In genomic region chrX:105882581-105883275, GRCh38 we compare ENCODE assay signal across 15 cellular contexts.
DNase-seq lines count a peak whose midpoint lies in the region; ATAC-seq and TF ChIP-seq lines count a peak whose summit lies in the region.
"Had no signal": no experiment of that assay in that cellular context is flagged by ENCODE, and none has a peak within 500 bp of the region (broad histone marks: within the 10 kb centered on the region; RNA-seq: fewer than 3 reads in every experiment).

No MANE protein-coding gene starts in this region.

- H2AFZ ChIP-seq in hepatocyte, result no peak overlapping the region

- POLR2A ChIA-PET in CD4-positive, alpha-beta T cell (lab: Charles Lee), result no interaction called here

- no peak overlapping the region for H3K4me3 Mint-ChIP-seq in activated T-cell treated with anti-CD3 and anti-CD28 coated beads, Interleukin-2, amount 50 U/mL, for 72 hours
- H3K4me3 Mint-ChIP-seq in CD4-positive, alpha-beta T cell, result no peak overlapping the region
- H3K4me3 Mint-ChIP-seq in activated CD8-positive, alpha-beta memory T cell treated with anti-CD3 and anti-CD28 coated beads, Interleukin-2, amount 10 ng/mL, durations not matched to agents 7 days and 5 days, result no peak overlapping the region
- H3K4me3 Mint-ChIP-seq: activated CD8-positive, alpha-beta T cell treated with anti-CD3 and anti-CD28 coated beads for 36 hours; stimulated activated naive CD8-positive, alpha-beta T cell treated with anti-CD3 and anti-CD28 coated beads, Interleukin-15, Interleukin-2, amounts not matched to agents 100 ng/mL and 50 ng/mL, for 24 hours had no signal

- H3K27ac ChIP-seq in adrenal gland (no peak overlapping the region), hepatocyte (peak overlapping the region; percentile 33)
- H3K27ac ChIP-seq in CD4-positive, alpha-beta T cell (ENCODE audit: low read depth, low read length), result no peak overlapping the region
- H3K27ac ChIP-seq: VCaP had no signal

- H4K20me1 ChIP-seq in hepatocyte (ENCODE audit: insufficient read depth, poor library complexity, severe bottlenecking), result no peaks in the 10 kb centered on the region

- TF ChIP-seq CTCF in BE2C (IDR thresholded peaks at IDR 0.05; ENCODE audit: low read depth, low read length) (no peak), adrenal gland (IDR thresholded peaks at IDR 0.05) (no peak), hepatocyte (IDR thresholded peaks at IDR 0.05; ENCODE audit: poor library complexity) (no peak)
- no peak for TF ChIP-seq CTCF in CD4-positive, alpha-beta T cell (IDR thresholded peaks at IDR 0.05)

- no peaks in the 10 kb centered on the region for H3K36me3 Mint-ChIP-seq in activated T-cell treated with anti-CD3 and anti-CD28 coated beads, Interleukin-2, amount 50 U/mL, for 72 hours (ENCODE audit: insufficient read depth in 2 of 2)
- no peaks in the 10 kb centered on the region for H3K36me3 Mint-ChIP-seq in CD4-positive, alpha-beta T cell (ENCODE audit: low read depth)
- no peaks in the 10 kb centered on the region for H3K36me3 Mint-ChIP-seq in activated CD8-positive, alpha-beta memory T cell treated with anti-CD3 and anti-CD28 coated beads, Interleukin-2, amount 10 ng/mL, durations not matched to agents 7 days and 5 days

- no peak overlapping the region for H3K27ac Mint-ChIP-seq in activated T-cell treated with anti-CD3 and anti-CD28 coated beads, Interleukin-2, amount 50 U/mL, for 72 hours
- no peak overlapping the region for H3K27ac Mint-ChIP-seq in CD4-positive, alpha-beta T cell
- no peak overlapping the region for H3K27ac Mint-ChIP-seq in activated CD8-positive, alpha-beta memory T cell treated with anti-CD3 and anti-CD28 coated beads, Interleukin-2, amount 10 ng/mL, durations not matched to agents 7 days and 5 days
- H3K27ac Mint-ChIP-seq: activated CD8-positive, alpha-beta T cell treated with anti-CD3 and anti-CD28 coated beads for 36 hours; stimulated activated naive CD8-positive, alpha-beta T cell treated with anti-CD3 and anti-CD28 coated beads, Interleukin-15, Interleukin-2, amounts not matched to agents 100 ng/mL and 50 ng/mL, for 24 hours had no signal

- CTCF ChIA-PET in CD4-positive, alpha-beta T cell (lab: Charles Lee), result no interaction called here
- CTCF ChIA-PET in activated CD8-positive, alpha-beta memory T cell treated with anti-CD3 and anti-CD28 coated beads, Interleukin-2, amount 10 ng/mL, durations not matched to agents 7 days and 5 days (lab: Charles Lee), result no interaction called here

- H3K4me3 ChIP-seq in BE2C (ENCODE audit: low read depth, low read length) (no peak overlapping the region), adrenal gland (no peak overlapping the region), hepatocyte (no peak overlapping the region)

- no peaks in the 10 kb centered on the region for H3K9me3 Mint-ChIP-seq in activated T-cell treated with anti-CD3 and anti-CD28 coated beads, Interleukin-2, amount 50 U/mL, for 72 hours
- H3K9me3 Mint-ChIP-seq in CD4-positive, alpha-beta T cell, result peaks cover 2% of the 10 kb centered on the region
- no peaks in the 10 kb centered on the region for H3K9me3 Mint-ChIP-seq in activated CD8-positive, alpha-beta memory T cell treated with anti-CD3 and anti-CD28 coated beads, Interleukin-2, amount 10 ng/mL, durations not matched to agents 7 days and 5 days (ENCODE audit: low read depth)
- H3K9me3 Mint-ChIP-seq: activated CD8-positive, alpha-beta T cell treated with anti-CD3 and anti-CD28 coated beads for 36 hours; stimulated activated naive CD8-positive, alpha-beta T cell treated with anti-CD3 and anti-CD28 coated beads, Interleukin-15, Interleukin-2, amounts not matched to agents 100 ng/mL and 50 ng/mL, for 24 hours had no signal

- H3K79me2 ChIP-seq in hepatocyte, result no peaks in the 10 kb centered on the region

- DNase-seq in BE2C (peak; percentile 3), NCI-H1092 (lab: John Stamatoyannopoulos, UW) (peak; percentile 0), adrenal gland (peak in 4 of 7 donors; percentile 10 to 17 (median 13)), hepatocyte (ENCODE audit: low spot score) (peak; percentile 15), HuH-7 (ENCODE audit: low spot score) (no peak)
- no peak for DNase-seq in activated T-cell treated with anti-CD3 and anti-CD28 coated beads, Interleukin-2, amount 50 U/mL, for 72 hours
- no peak for DNase-seq in CD4-positive, alpha-beta T cell
- DNase-seq in activated CD8-positive, alpha-beta memory T cell treated with anti-CD3 and anti-CD28 coated beads, Interleukin-2, amount 10 ng/mL, durations not matched to agents 7 days and 5 days, result no peak
- DNase-seq: activated CD8-positive, alpha-beta T cell treated with anti-CD3 and anti-CD28 coated beads for 36 hours; anterior cingulate cortex; RPMI8226 had no signal

- no peaks in the 10 kb centered on the region for H3K27me3 ChIP-seq in BE2C
- H3K27me3 ChIP-seq in adrenal gland, result peaks cover 11% of the 10 kb centered on the region
- no peaks in the 10 kb centered on the region for H3K27me3 ChIP-seq in hepatocyte
- H3K27me3 ChIP-seq in CD4-positive, alpha-beta T cell (ENCODE audit: control insufficient read depth, insufficient read depth, low read length), result no peaks in the 10 kb centered on the region

- ATAC-seq in activated T-cell treated with anti-CD3 and anti-CD28 coated beads, Interleukin-2, amount 50 U/mL, for 72 hours (replicated peaks in 1 of 2), result no peak
- ATAC-seq in CD4-positive, alpha-beta T cell (ENCODE audit: poor library complexity), result no peak
- ATAC-seq in activated CD8-positive, alpha-beta memory T cell treated with anti-CD3 and anti-CD28 coated beads, Interleukin-2, amount 10 ng/mL, durations not matched to agents 7 days and 5 days, result no peak
- ATAC-seq: activated CD8-positive, alpha-beta T cell treated with anti-CD3 and anti-CD28 coated beads for 36 hours; HCT116; left lobe of liver had no signal

- H3K4me1 Mint-ChIP-seq in activated T-cell treated with anti-CD3 and anti-CD28 coated beads, Interleukin-2, amount 50 U/mL, for 72 hours (ENCODE audit: low read depth), result no peaks in the 10 kb centered on the region
- no peaks in the 10 kb centered on the region for H3K4me1 Mint-ChIP-seq in CD4-positive, alpha-beta T cell (ENCODE audit: low read depth)
- H3K4me1 Mint-ChIP-seq in activated CD8-positive, alpha-beta memory T cell treated with anti-CD3 and anti-CD28 coated beads, Interleukin-2, amount 10 ng/mL, durations not matched to agents 7 days and 5 days, result no peaks in the 10 kb centered on the region

- H3K4me1 ChIP-seq in BE2C (no peaks in the 10 kb centered on the region), adrenal gland (replicated peaks in 1 of 2) (no peaks in the 10 kb centered on the region), hepatocyte (ENCODE audit: insufficient read depth) (no peaks in the 10 kb centered on the region)

- no peaks in the 10 kb centered on the region for H3K9me3 ChIP-seq in BE2C
- no peaks in the 10 kb centered on the region for H3K9me3 ChIP-seq in adrenal gland (replicated peaks in 1 of 3)
- no peaks in the 10 kb centered on the region for H3K9me3 ChIP-seq in hepatocyte (ENCODE audit: low read depth)
- no peaks in the 10 kb centered on the region for H3K9me3 ChIP-seq in CD4-positive, alpha-beta T cell (ENCODE audit: control insufficient read depth, low read length)

- H3K4me2 ChIP-seq in hepatocyte, result no peak overlapping the region

- H3K36me3 ChIP-seq in BE2C, result no peaks in the 10 kb centered on the region
- H3K36me3 ChIP-seq in adrenal gland (replicated peaks in 1 of 2), result no peaks in the 10 kb centered on the region
- peaks cover 3% of the 10 kb centered on the region for H3K36me3 ChIP-seq in hepatocyte (replicated peaks; ENCODE audit: insufficient read depth, low read depth)

- no peak for TF ChIP-seq POLR2A in adrenal gland (IDR thresholded peaks at IDR 0.05)

- intact Hi-C loops in adrenal gland (cut with DNase I), result no loop called here
- intact Hi-C loops in CD4-positive, alpha-beta T cell (cut with DNase I, micrococcal nuclease), result no loop called here

- H3K9me2 ChIP-seq in hepatocyte (replicated peaks; ENCODE audit: insufficient read depth), result no peaks in the 10 kb centered on the region

- WGBS in adrenal gland, 4 donors, result 42 to 60% (median 44%) methylated on average over 3 of the region's 3 CpGs
- 58% methylated on average over 3 of the region's 3 CpGs for WGBS in hepatocyte (ENCODE audit: low lambda C conversion rate, missing lambda C conversion rate)

- peaks cover 13% of the 10 kb centered on the region for H3K27me3 Mint-ChIP-seq in activated T-cell treated with anti-CD3 and anti-CD28 coated beads, Interleukin-2, amount 50 U/mL, for 72 hours (ENCODE audit: low read depth)
- no peaks in the 10 kb centered on the region for H3K27me3 Mint-ChIP-seq in CD4-positive, alpha-beta T cell
- H3K27me3 Mint-ChIP-seq in activated CD8-positive, alpha-beta memory T cell treated with anti-CD3 and anti-CD28 coated beads, Interleukin-2, amount 10 ng/mL, durations not matched to agents 7 days and 5 days, result no peaks in the 10 kb centered on the region
- H3K27me3 Mint-ChIP-seq: activated CD8-positive, alpha-beta T cell treated with anti-CD3 and anti-CD28 coated beads for 36 hours; stimulated activated naive CD8-positive, alpha-beta T cell treated with anti-CD3 and anti-CD28 coated beads, Interleukin-15, Interleukin-2, amounts not matched to agents 100 ng/mL and 50 ng/mL, for 24 hours had no signal

Comparison
In these comparisons a context has a peak if more than half of its experiments do, and no peak if none do; other contexts are left out.
1. DNase-seq: peak in BE2C (single experiment), NCI-H1092 (single experiment), adrenal gland (4 of 7) and hepatocyte (single experiment); none in HuH-7 (single experiment), activated T-cell treated with anti-CD3 and anti-CD28 coated beads, Interleukin-2, amount 50 U/mL, for 72 hours (0 of 2), CD4-positive, alpha-beta T cell (0 of 10) and activated CD8-positive, alpha-beta memory T cell treated with anti-CD3 and anti-CD28 coated beads, Interleukin-2, amount 10 ng/mL, durations not matched to agents 7 days and 5 days (single experiment).